Comparison of ENCODE assay signal across 8 cellular contexts in genomic region chr7:106009511-106010226, GRCh38. TPM values are rescaled to one million over a fixed set of nuclear protein-coding genes. Genes with fewer than 3 reads are reported as not detected.
DNase-seq lines count a peak whose midpoint lies in the region; ATAC-seq and TF ChIP-seq lines count a peak whose summit lies in the region.

No MANE protein-coding gene starts in this region.

- peaks cover 26% of the 10 kb centered on the region for H3K4me1 Mint-ChIP-seq in activated CD8-positive, alpha-beta T cell treated with anti-CD3 and anti-CD28 coated beads for 36 hours (ENCODE audit: low read depth)

- no peaks in the 10 kb centered on the region for H3K27me3 ChIP-seq in lower lobe of right lung (ENCODE audit: low read depth)

- CTCF ChIA-PET in activated CD8-positive, alpha-beta T cell treated with anti-CD3 and anti-CD28 coated beads for 36 hours (lab: Charles Lee) = interaction anchor here (0.6 to 3.2 kb wide), 26 partner anchors 10 to 366 kb away, joined by 3 to 14 read pairs (median 3); no protein-coding TSS in a partner anchor

- peaks cover 21% of the 10 kb centered on the region for H3K9me3 Mint-ChIP-seq in activated CD8-positive, alpha-beta T cell treated with anti-CD3 and anti-CD28 coated beads for 36 hours

- peak; percentile 59 for DNase-seq in NCI-H510A (lab: John Stamatoyannopoulos, UW)
- DNase-seq in activated CD8-positive, alpha-beta T cell treated with anti-CD3 and anti-CD28 coated beads for 36 hours = peak; percentile 86
- peak; percentile 95 for DNase-seq in ecto neural progenitor cell (ENCODE audit: low spot score)
- peak; percentile 95 for DNase-seq in lower lobe of right lung
- peak; percentile 64 to 81 (median 71) for DNase-seq in stimulated activated CD4-positive, alpha-beta T cell treated with anti-CD3 and anti-CD28 coated beads, TNF-alpha, amount 100 ng/mL, for 24 hours (ENCODE audit: low read depth in 3 of 3)
- DNase-seq in NCI-H1694 treated with DMSO at 0.1 percent for 48 hours (lab: John Stamatoyannopoulos, UW) = no peak

- intact Hi-C loops in activated CD8-positive, alpha-beta T cell treated with anti-CD3 and anti-CD28 coated beads for 36 hours (cut with micrococcal nuclease) = loop anchor here (5.0 kb wide), 2 partner anchors 132 to 247 kb away; partner anchors contain the start of gene ATXN7L1
- intact Hi-C loops in lower lobe of right lung (cut with DNase I) = no loop called here

- no peaks in the 10 kb centered on the region for H3K9me3 ChIP-seq in lower lobe of right lung

- H3K4me1 ChIP-seq in lower lobe of right lung = peaks cover 16% of the 10 kb centered on the region

- POLR2A ChIA-PET in activated CD8-positive, alpha-beta T cell treated with anti-CD3 and anti-CD28 coated beads for 36 hours (lab: Charles Lee) = interaction anchor here (0.6 to 1.3 kb wide), 2 partner anchors 12 to 249 kb away, joined by 3 read pairs; no protein-coding TSS in a partner anchor

- H3K36me3 Mint-ChIP-seq in activated CD8-positive, alpha-beta T cell treated with anti-CD3 and anti-CD28 coated beads for 36 hours (ENCODE audit: low read depth) = peaks cover 10% of the 10 kb centered on the region

- no peak overlapping the region for H3K27ac Mint-ChIP-seq in activated CD8-positive, alpha-beta T cell treated with anti-CD3 and anti-CD28 coated beads for 36 hours

- no peaks in the 10 kb centered on the region for H3K36me3 ChIP-seq in lower lobe of right lung

- TF ChIP-seq CTCF in GM12873 (IDR thresholded peaks at IDR 0.05; ENCODE audit: insufficient read depth, low read depth, low read length, missing control alignments) (peak; percentile 93), lower lobe of right lung (IDR thresholded peaks at IDR 0.05) (peak; percentile 99)
- peak; percentile 99 for TF ChIP-seq CTCF in activated CD8-positive, alpha-beta T cell treated with anti-CD3 and anti-CD28 coated beads for 36 hours (IDR thresholded peaks at IDR 0.05)

- ATAC-seq in HG02973 (IDR thresholded peaks at IDR 0.05; ENCODE audit: unreplicated experiment) (peak; percentile 78), lower lobe of right lung (peak; percentile 98 to 99)
- ATAC-seq in activated CD8-positive, alpha-beta T cell treated with anti-CD3 and anti-CD28 coated beads for 36 hours = peak; percentile 99

- peaks cover 2% of the 10 kb centered on the region for H3K27me3 Mint-ChIP-seq in activated CD8-positive, alpha-beta T cell treated with anti-CD3 and anti-CD28 coated beads for 36 hours

- no peak overlapping the region for H3K27ac ChIP-seq in lower lobe of right lung

- H3K4me3 ChIP-seq in lower lobe of right lung = no peak overlapping the region

- no peak overlapping the region for H3K4me3 Mint-ChIP-seq in activated CD8-positive, alpha-beta T cell treated with anti-CD3 and anti-CD28 coated beads for 36 hours

RNA-seq across cellular contexts. Expression of gene CDHR3, which starts 46.6 kb away (rescaled TPM):
- total RNA-seq in activated CD8-positive, alpha-beta T cell treated with anti-CD3 and anti-CD28 coated beads for 36 hours = under 1 TPM; 0.58 to 0.74 TPM
- total RNA-seq in lower lobe of right lung = 28.7 TPM

Comparison
In these comparisons a context has a peak if more than half of its experiments do, and no peak if none do; other contexts are left out.
1. RNA of gene CDHR3, which starts 46.6 kb away (total RNA-seq): 28.7 TPM in lower lobe of right lung (single experiment); 0.58 to 0.74 TPM in activated CD8-positive, alpha-beta T cell treated with anti-CD3 and anti-CD28 coated beads for 36 hours; every median in the first group is over 10 times any median in the second.
2. Peak in every context shown above with its lines, with median percentiles within 50 percentile points of each other: CTCF ChIP-seq and ATAC-seq.